Comparison of ENCODE assay signal across 11 cellular contexts in the genomic region with DNA sequence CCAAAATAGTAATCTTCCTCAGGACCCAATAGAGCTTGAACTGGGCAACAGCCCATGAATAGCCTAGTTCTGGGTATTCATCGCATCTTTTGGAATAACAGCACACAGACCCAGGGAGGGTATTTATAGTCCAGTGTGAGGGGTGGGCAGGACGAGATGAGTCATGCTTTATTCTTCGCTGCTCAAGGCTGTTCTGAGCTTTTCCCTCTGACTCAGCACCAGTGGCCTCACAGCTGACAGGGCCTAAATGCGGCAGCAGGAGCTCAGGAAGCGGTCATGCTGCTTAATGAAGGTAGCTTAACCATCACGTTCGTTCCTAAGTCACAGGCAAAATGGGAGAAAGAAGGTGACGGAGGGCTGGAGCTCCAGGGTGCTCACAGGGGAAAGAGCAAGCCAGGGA. TPM values are rescaled to one million over a fixed set of nuclear protein-coding genes. Genes with fewer than 3 reads are reported as not detected.
DNase-seq lines count a peak whose midpoint lies in the region; ATAC-seq and TF ChIP-seq lines count a peak whose summit lies in the region.
"Not testable (repeated sequence)": the region's sequence is repeated elsewhere in the genome, so short reads cannot be mapped to it uniquely, and the experiment has no call there.
"Had no signal": no experiment of that assay in that cellular context is flagged by ENCODE, and none has a peak within 500 bp of the region (broad histone marks: within the 10 kb centered on the region; RNA-seq: fewer than 3 reads in every experiment).

No MANE protein-coding gene starts in this region.

- not testable (repeated sequence) for DNase-seq in foreskin keratinocyte; sciatic nerve (ENCODE audit: low spot score)

- TF ChIP-seq CTCF in foreskin keratinocyte (conservative IDR thresholded peaks at IDR 0.05), result not testable (repeated sequence)

- intact Hi-C loops in sciatic nerve (cut with DNase I), result not testable (repeated sequence)

- H3K4me1 ChIP-seq in foreskin keratinocyte, result not testable (repeated sequence)

- H3K27ac ChIP-seq in foreskin keratinocyte, result not testable (repeated sequence)

- H3K27me3 ChIP-seq in foreskin keratinocyte, result not testable (repeated sequence)

- peak; percentile 63 for ATAC-seq in GM18508 (IDR thresholded peaks at IDR 0.05; ENCODE audit: insufficient read depth, unreplicated experiment)
- peak; percentile 95 for ATAC-seq in GM19351 (IDR thresholded peaks at IDR 0.05; ENCODE audit: unreplicated experiment)
- ATAC-seq in GM21619 (IDR thresholded peaks at IDR 0.05; ENCODE audit: unreplicated experiment), result peak; percentile 92
- ATAC-seq in HG02763 (IDR thresholded peaks at IDR 0.05; ENCODE audit: unreplicated experiment), result peak; percentile 89
- peak; percentile 80 for ATAC-seq in HG03108 (IDR thresholded peaks at IDR 0.05; ENCODE audit: unreplicated experiment)
- ATAC-seq in HG03571 (IDR thresholded peaks at IDR 0.05; ENCODE audit: unreplicated experiment), result peak; percentile 93
- peak; percentile 94 for ATAC-seq in foreskin keratinocyte
- peak; percentile 72 for ATAC-seq in sciatic nerve

RNA-seq across cellular contexts. Expression of a gene that starts 7.3 kb away (rescaled TPM):
- total RNA-seq in foreskin keratinocyte (1.0 and 1.6 TPM in 2 replicates), sciatic nerve (2.2 TPM)
- 0.10 and 0.17 TPM in 2 replicates for polyA plus RNA-seq in foreskin keratinocyte
- total RNA-seq: bronchial epithelial cell, Calu3, GM23248 had no signal
